21 cellular contexts compared by ENCODE assay signal in genomic region chr6:85620308-85620707, GRCh38. TPM values are rescaled to one million over a fixed set of nuclear protein-coding genes. Genes with fewer than 3 reads are reported as not detected.
A peak's percentile ranks its signal among the peaks of the same experiment; 100 is the strongest.
DNase-seq lines count a peak whose midpoint lies in the region; ATAC-seq and TF ChIP-seq lines count a peak whose summit lies in the region.
"Had no signal": no experiment of that assay in that cellular context is flagged by ENCODE, and none has a peak within 500 bp of the region (broad histone marks: within the 10 kb centered on the region; RNA-seq: fewer than 3 reads in every experiment).

No MANE protein-coding gene starts in this region.

- H3K4me1 Mint-ChIP-seq in WTC11 (no peaks in the 10 kb centered on the region; the same call in 1 of the 2 replicates), glutamatergic neuron (ENCODE audit: low read depth, unreplicated experiment) (no peaks in the 10 kb centered on the region)
- peaks cover 25% of the 10 kb centered on the region for H3K4me1 Mint-ChIP-seq in activated T-helper 2 cell treated with anti-CD3 and anti-CD28 coated beads, Interferon-gamma antibody, Interleukin-2, Interleukin-4, amounts not matched to agents 10 μg/mL and 5 μg/mL and 100 μg/mL, durations not matched to agents 14 hours and 24 hours and 36 hours (ENCODE audit: low read depth)

- POLR2A ChIA-PET in AG04449 (lab: Yijun Ruan, JAX), result interaction anchor here (0.5 to 0.6 kb wide), 2 partner anchors 25 to 26 kb away, joined by 3 read pairs; no protein-coding TSS in a partner anchor
- POLR2A ChIA-PET in WTC11 (lab: Charles Lee), result no interaction called here

- intact Hi-C loops in activated T-helper 2 cell treated with anti-CD3 and anti-CD28 coated beads, Interferon-gamma antibody, Interleukin-2, Interleukin-4, amounts not matched to agents 10 μg/mL and 5 μg/mL and 100 μg/mL, durations not matched to agents 14 hours and 24 hours and 36 hours (cut with micrococcal nuclease), result loop anchor here (2.0 to 10.0 kb wide), 2 partner anchors 20 to 54 kb away; no protein-coding TSS in a partner anchor
- intact Hi-C loops in Right ventricle myocardium inferior (cut with DNase I), result no loop called here

- DNase-seq in AG04449 (ENCODE audit: low read depth, low spot score), result peak; percentile 17
- peak; percentile 61 for DNase-seq in GM23248
- no peak for DNase-seq in WTC11 (ENCODE audit: low spot score)
- peak; percentile 61 for DNase-seq in iris pigment epithelial cell (ENCODE audit: low read depth)
- DNase-seq in glutamatergic neuron, result no peak
- DNase-seq in activated T-helper 2 cell treated with anti-CD3 and anti-CD28 coated beads, Interferon-gamma antibody, Interleukin-2, Interleukin-4, amounts not matched to agents 10 μg/mL and 5 μg/mL and 100 μg/mL, durations not matched to agents 14 hours and 24 hours and 36 hours (ENCODE audit: low spot score), result no peak
- DNase-seq in Right ventricle myocardium inferior (ENCODE audit: missing footprints), result no peak
- DNase-seq: activated B cell treated with CpG ODN at 0.5 μM for 24 hours; activated CD8-positive, alpha-beta memory T cell treated with anti-CD3 and anti-CD28 coated beads for 24 hours; activated effector memory CD4-positive, alpha-beta T cell treated with Interleukin-2 at 50 U/mL for 16 hours; anterior cingulate cortex; cerebellar nuclear complex; COR-L47; effector memory CD4-positive, alpha-beta T cell; NCI-H1436; NCI-H2171; NCI-H526 treated with DMSO at 0.1 percent for 48 hours; nucleus accumbens; retina had no signal

- H3K9me3 ChIP-seq in GM23248 (ENCODE audit: low read depth), result no peaks in the 10 kb centered on the region
- H3K9me3 ChIP-seq: SJSA1 had no signal

- H2AFZ ChIP-seq in GM23248, result no peak overlapping the region

- no peak overlapping the region for H3K9ac ChIP-seq in GM23248

- peak overlapping the region; percentile 37 for H3K4me2 ChIP-seq in GM23248 (ENCODE audit: unreplicated experiment)

- 98 to 100% methylated on average over 2 of the region's 2 CpGs for WGBS in GM23248 (ENCODE audit: low coverage in 1 of 2, low lambda C conversion rate in 2 of 2, missing lambda C conversion rate in 2 of 2), 2 experiments

- no peaks in the 10 kb centered on the region for H3K27me3 ChIP-seq in GM23248 (replicated peaks; ENCODE audit: insufficient read depth)
- H3K27me3 ChIP-seq: SJSA1 had no signal

- H4K20me1 ChIP-seq in GM23248 (ENCODE audit: insufficient read depth), result peaks cover 5% of the 10 kb centered on the region

- H3K4me3 Mint-ChIP-seq in WTC11, result no peak overlapping the region
- no peak overlapping the region for H3K4me3 Mint-ChIP-seq in glutamatergic neuron (ENCODE audit: unreplicated experiment)
- H3K4me3 Mint-ChIP-seq in activated T-helper 2 cell treated with anti-CD3 and anti-CD28 coated beads, Interferon-gamma antibody, Interleukin-2, Interleukin-4, amounts not matched to agents 10 μg/mL and 5 μg/mL and 100 μg/mL, durations not matched to agents 14 hours and 24 hours and 36 hours (ENCODE audit: low read depth), result no peak overlapping the region
- H3K4me3 Mint-ChIP-seq: activated B cell treated with CpG ODN at 0.5 μM for 24 hours, B cell had no signal

- in situ Hi-C loops in GM23248 (cut with MboI), result no loop called here

- H3K27me3 Mint-ChIP-seq in WTC11 (ENCODE audit: low read depth) (no peaks in the 10 kb centered on the region), glutamatergic neuron (ENCODE audit: unreplicated experiment) (peaks cover 3% of the 10 kb centered on the region)
- H3K27me3 Mint-ChIP-seq in activated T-helper 2 cell treated with anti-CD3 and anti-CD28 coated beads, Interferon-gamma antibody, Interleukin-2, Interleukin-4, amounts not matched to agents 10 μg/mL and 5 μg/mL and 100 μg/mL, durations not matched to agents 14 hours and 24 hours and 36 hours (ENCODE audit: low read depth), result no peaks in the 10 kb centered on the region
- H3K27me3 Mint-ChIP-seq: activated B cell treated with CpG ODN at 0.5 μM for 24 hours, B cell had no signal

- H3K36me3 ChIP-seq in GM23248 (ENCODE audit: low read depth), result peaks cover 82% of the 10 kb centered on the region

- no peaks in the 10 kb centered on the region for H3K9me2 ChIP-seq in GM23248 (ENCODE audit: insufficient read depth)

- CTCF ChIA-PET in AG04449 (lab: Yijun Ruan, JAX), result no interaction called here
- CTCF ChIA-PET in WTC11 (lab: Charles Lee), result no interaction called here

- H3K4me3 ChIP-seq in AG04449 (ENCODE audit: low read depth, low read length) (no peak overlapping the region), GM23248 (no peak overlapping the region)
- H3K4me3 ChIP-seq: SJSA1 had no signal

- TF ChIP-seq CTCF in AG04449 (IDR thresholded peaks at IDR 0.05; ENCODE audit: insufficient read depth, low read length, missing control alignments) (no peak), WTC11 (IDR thresholded peaks at IDR 0.05) (no peak), glutamatergic neuron (IDR thresholded peaks at IDR 0.05; ENCODE audit: partially characterized antibody, unreplicated experiment) (no peak)

- peaks cover 19% of the 10 kb centered on the region for H3K4me1 ChIP-seq in GM23248 (ENCODE audit: insufficient read depth)
- H3K4me1 ChIP-seq: SJSA1 had no signal

- H3K36me3 Mint-ChIP-seq in WTC11, result peaks cover 93% of the 10 kb centered on the region
- H3K36me3 Mint-ChIP-seq in glutamatergic neuron (ENCODE audit: unreplicated experiment), result no peaks in the 10 kb centered on the region
- H3K36me3 Mint-ChIP-seq in activated T-helper 2 cell treated with anti-CD3 and anti-CD28 coated beads, Interferon-gamma antibody, Interleukin-2, Interleukin-4, amounts not matched to agents 10 μg/mL and 5 μg/mL and 100 μg/mL, durations not matched to agents 14 hours and 24 hours and 36 hours (ENCODE audit: low read depth), result peaks cover 94% of the 10 kb centered on the region

- no peaks in the 10 kb centered on the region for H3K9me3 Mint-ChIP-seq in WTC11
- H3K9me3 Mint-ChIP-seq in glutamatergic neuron (ENCODE audit: unreplicated experiment), result peaks cover 3% of the 10 kb centered on the region
- H3K9me3 Mint-ChIP-seq in activated T-helper 2 cell treated with anti-CD3 and anti-CD28 coated beads, Interferon-gamma antibody, Interleukin-2, Interleukin-4, amounts not matched to agents 10 μg/mL and 5 μg/mL and 100 μg/mL, durations not matched to agents 14 hours and 24 hours and 36 hours, result no peaks in the 10 kb centered on the region
- H3K9me3 Mint-ChIP-seq: activated B cell treated with CpG ODN at 0.5 μM for 24 hours had no signal

- H3K27ac ChIP-seq in GM23248, result peak overlapping the region; percentile 56
- H3K27ac ChIP-seq: SJSA1 had no signal

- ATAC-seq in WTC11 (no peak), Right ventricle myocardium inferior (no peak)

- peaks cover 100% of the 10 kb centered on the region for H3K79me2 ChIP-seq in GM23248 (ENCODE audit: insufficient read depth)

- H3F3A ChIP-seq in GM23248 (ENCODE audit: insufficient read depth), result peaks cover 60% of the 10 kb centered on the region

- peak overlapping the region; percentile 35 for H3K27ac Mint-ChIP-seq in WTC11
- no peak overlapping the region for H3K27ac Mint-ChIP-seq in glutamatergic neuron (ENCODE audit: unreplicated experiment)
- no peak overlapping the region for H3K27ac Mint-ChIP-seq in activated T-helper 2 cell treated with anti-CD3 and anti-CD28 coated beads, Interferon-gamma antibody, Interleukin-2, Interleukin-4, amounts not matched to agents 10 μg/mL and 5 μg/mL and 100 μg/mL, durations not matched to agents 14 hours and 24 hours and 36 hours
- H3K27ac Mint-ChIP-seq: activated B cell treated with CpG ODN at 0.5 μM for 24 hours, B cell had no signal

TF ChIP-seq in WTC11, 78 proteins besides CTCF, POLR2A, EP300 and RAD21:
- TF ChIP-seq MXD4 (CRISPR knock-in tag; IDR thresholded peaks at IDR 0.05; ENCODE audit: borderline replicate concordance) (no peak), STAT6 (CRISPR knock-in tag; conservative IDR thresholded peaks at IDR 0.05; ENCODE audit: low read depth) (no peak)

RNA-seq across cellular contexts. Expression of gene SYNCRIP, which starts 22.4 kb away (rescaled TPM):
- total RNA-seq in GM23248 (2014; rRNA removed; shearing (Covaris generic)), result 77.9 and 99.0 TPM in 2 replicates
- polyA plus RNA-seq in GM23248 (2016; fragmentation: Nextera tagmentation; extraction: Ambion mirVana), result 138 and 150 TPM in 2 replicates
- 139 to 150 TPM (median 144 TPM) in 3 replicates for total RNA-seq in WTC11 (2021)
- 93.6 TPM for total RNA-seq in glutamatergic neuron (ENCODE audit: unreplicated experiment)
- 197 TPM in 2 replicates for total RNA-seq in activated T-helper 2 cell treated with anti-CD3 and anti-CD28 coated beads, Interferon-gamma antibody, Interleukin-2, Interleukin-4, amounts not matched to agents 10 μg/mL and 5 μg/mL and 100 μg/mL, durations not matched to agents 14 hours and 24 hours and 36 hours
- total RNA-seq in Right ventricle myocardium inferior, result 53.0 TPM

RNA-seq across cellular contexts. Expression of gene SNX14, which starts 26.6 kb away (rescaled TPM):
- total RNA-seq in GM23248 (2014; rRNA removed; shearing (Covaris generic)), result 70.1 and 72.4 TPM in 2 replicates
- 68.3 and 70.6 TPM in 2 replicates for polyA plus RNA-seq in GM23248 (2016; fragmentation: Nextera tagmentation; extraction: Ambion mirVana)
- total RNA-seq in WTC11 (2021) (34.3 to 42.6 TPM (median 36.4 TPM) in 3 replicates), glutamatergic neuron (ENCODE audit: unreplicated experiment) (73.6 TPM), Right ventricle myocardium inferior (24.3 TPM)
- 57.5 and 59.7 TPM in 2 replicates for total RNA-seq in activated T-helper 2 cell treated with anti-CD3 and anti-CD28 coated beads, Interferon-gamma antibody, Interleukin-2, Interleukin-4, amounts not matched to agents 10 μg/mL and 5 μg/mL and 100 μg/mL, durations not matched to agents 14 hours and 24 hours and 36 hours

Comparison
In these comparisons a context has a peak if more than half of its experiments do, and no peak if none do; other contexts are left out.
1. DNase-seq: peak in AG04449 (single experiment), GM23248 (single experiment) and iris pigment epithelial cell (single experiment); none in WTC11 (single experiment), glutamatergic neuron (single experiment), activated T-helper 2 cell treated with anti-CD3 and anti-CD28 coated beads, Interferon-gamma antibody, Interleukin-2, Interleukin-4, amounts not matched to agents 10 μg/mL and 5 μg/mL and 100 μg/mL, durations not matched to agents 14 hours and 24 hours and 36 hours (single experiment) and Right ventricle myocardium inferior (single experiment).